28 cellular contexts compared by ENCODE assay signal in the genomic region with DNA sequence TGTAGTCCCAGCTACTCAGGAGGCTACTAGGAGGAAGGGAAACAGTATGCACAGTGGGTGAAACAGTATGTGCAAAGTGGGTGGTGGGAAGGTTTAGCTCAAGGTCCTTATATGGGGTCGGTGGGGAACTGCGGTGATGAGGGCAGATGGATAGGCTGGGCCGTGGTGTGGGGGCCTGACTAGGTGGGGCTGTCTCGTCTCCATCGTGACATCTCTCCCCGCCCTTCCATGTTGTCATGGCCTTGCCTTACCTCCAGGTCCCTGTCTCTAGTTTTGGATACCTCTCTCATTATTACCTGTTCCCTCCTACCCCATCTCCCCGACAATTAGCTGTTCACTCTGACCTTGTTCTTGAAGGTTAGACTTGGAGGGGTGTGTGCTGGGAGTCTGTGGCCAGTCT. TPM values are rescaled to one million over a fixed set of nuclear protein-coding genes. Genes with fewer than 3 reads are reported as not detected.
"Had no signal": no experiment of that assay in that cellular context is flagged by ENCODE, and none has a peak within 500 bp of the region (broad histone marks: within the 10 kb centered on the region; RNA-seq: fewer than 3 reads in every experiment).

No MANE protein-coding gene starts in this region.

- H3K36me3 Mint-ChIP-seq: activated naive CD4-positive, alpha-beta T cell treated with anti-CD3 and anti-CD28 coated beads, Interleukin-2, amount 10 ng/mL, durations not matched to agents 7 days and 5 days had no signal

- H3K4me3 ChIP-seq: body of pancreas, cardiac muscle cell, lower lobe of right lung, mucosa of descending colon, tibial artery had no signal

- H3K27ac Mint-ChIP-seq: activated B cell treated with CpG ODN at 0.5 μM for 24 hours; activated naive CD4-positive, alpha-beta T cell treated with anti-CD3 and anti-CD28 coated beads, Interleukin-2, amount 10 ng/mL, durations not matched to agents 7 days and 5 days; T-helper 1 cell treated with Interleukin-12 subunit alpha and Interleukin-12 subunit beta and Interleukin-4 antibody, amounts not matched to agents 30 μg/mL and 1 μg/mL, for 36 hours had no signal

- H3K27me3 Mint-ChIP-seq: activated B cell treated with CpG ODN at 0.5 μM for 24 hours had no signal

- H3K27ac ChIP-seq: cardiac muscle cell had no signal

- H3K9me3 Mint-ChIP-seq: activated B cell treated with CpG ODN at 0.5 μM for 24 hours; activated naive CD4-positive, alpha-beta T cell treated with anti-CD3 and anti-CD28 coated beads, Interleukin-2, amount 10 ng/mL, durations not matched to agents 7 days and 5 days; activated T-cell treated with anti-CD3 and anti-CD28 coated beads, Interleukin-2, amount 50 U/mL, for 4 hours; T-helper 1 cell treated with Interleukin-12 subunit alpha and Interleukin-12 subunit beta and Interleukin-4 antibody, amounts not matched to agents 30 μg/mL and 1 μg/mL, for 36 hours had no signal

- H3K36me3 ChIP-seq: cardiac muscle cell, lower lobe of right lung had no signal

- H3K9me3 ChIP-seq: body of pancreas, lower lobe of right lung, mucosa of descending colon, tibial artery had no signal

- H3K27me3 ChIP-seq: body of pancreas, cardiac muscle cell, tibial artery had no signal

- DNase-seq: activated B cell treated with CpG ODN at 0.5 μM for 24 hours; activated CD4-positive, alpha-beta T cell treated with anti-CD3 and anti-CD28 coated beads for 4 hours; activated CD4-positive, alpha-beta T cell treated with anti-CD3 and anti-CD28 coated beads, Interleukin-2, amount 50 U/mL, for 48 hours; activated CD8-positive, alpha-beta memory T cell treated with anti-CD3 and anti-CD28 coated beads, Interleukin-2, amount 50 U/mL, for 48 hours; activated effector memory CD4-positive, alpha-beta T cell treated with anti-CD3 and anti-CD28 coated beads, Interleukin-2, amount 50 U/mL, for 16 hours; activated naive CD4-positive, alpha-beta T cell treated with anti-CD3 and anti-CD28 coated beads, Interleukin-2, amount 10 ng/mL, durations not matched to agents 7 days and 5 days; activated T-cell treated with anti-CD3 and anti-CD28 coated beads, Interleukin-2, amount 50 U/mL, for 4 hours; anterior cingulate cortex; body of pancreas; effector CD4-positive, alpha-beta T cell; erythroblast; foreskin melanocyte; islet precursor cell; left colon; lower lobe of right lung; mesendoderm; posterior cingulate gyrus; stimulated activated CD4-positive, alpha-beta T cell treated with anti-CD3 and anti-CD28 coated beads, Interleukin-4, amount 100 ng/mL, for 24 hours; stimulated activated naive CD4-positive, alpha-beta T cell treated with Interleukin-2 at 50 U/mL for 16 hours; substantia nigra; tibial artery had no signal

- ATAC-seq: activated T-cell treated with anti-CD3 and anti-CD28 coated beads, Interleukin-2, amount 50 U/mL, for 4 hours; body of pancreas; left colon; lower lobe of right lung; mucosa of descending colon had no signal

- H3K4me3 Mint-ChIP-seq: activated B cell treated with CpG ODN at 0.5 μM for 24 hours; activated naive CD4-positive, alpha-beta T cell treated with anti-CD3 and anti-CD28 coated beads, Interleukin-2, amount 10 ng/mL, durations not matched to agents 7 days and 5 days; activated T-cell treated with anti-CD3 and anti-CD28 coated beads, Interleukin-2, amount 50 U/mL, for 4 hours; T-helper 1 cell treated with Interleukin-12 subunit alpha and Interleukin-12 subunit beta and Interleukin-4 antibody, amounts not matched to agents 30 μg/mL and 1 μg/mL, for 36 hours had no signal

RNA-seq across cellular contexts. Expression of gene SMIM41, which starts 32.6 kb away (rescaled TPM):
- total RNA-seq: activated B cell treated with CpG ODN at 0.5 μM for 24 hours; activated CD8-positive, alpha-beta memory T cell treated with anti-CD3 and anti-CD28 coated beads for 36 hours; activated T-cell treated with anti-CD3 and anti-CD28 coated beads, Interleukin-2, amount 50 U/mL, for 4 hours; cardiac muscle cell; chondrocyte; SK-MEL-5 had no signal
- polyA plus RNA-seq: cardiac muscle cell, neural cell had no signal
